In the genomic region with DNA sequence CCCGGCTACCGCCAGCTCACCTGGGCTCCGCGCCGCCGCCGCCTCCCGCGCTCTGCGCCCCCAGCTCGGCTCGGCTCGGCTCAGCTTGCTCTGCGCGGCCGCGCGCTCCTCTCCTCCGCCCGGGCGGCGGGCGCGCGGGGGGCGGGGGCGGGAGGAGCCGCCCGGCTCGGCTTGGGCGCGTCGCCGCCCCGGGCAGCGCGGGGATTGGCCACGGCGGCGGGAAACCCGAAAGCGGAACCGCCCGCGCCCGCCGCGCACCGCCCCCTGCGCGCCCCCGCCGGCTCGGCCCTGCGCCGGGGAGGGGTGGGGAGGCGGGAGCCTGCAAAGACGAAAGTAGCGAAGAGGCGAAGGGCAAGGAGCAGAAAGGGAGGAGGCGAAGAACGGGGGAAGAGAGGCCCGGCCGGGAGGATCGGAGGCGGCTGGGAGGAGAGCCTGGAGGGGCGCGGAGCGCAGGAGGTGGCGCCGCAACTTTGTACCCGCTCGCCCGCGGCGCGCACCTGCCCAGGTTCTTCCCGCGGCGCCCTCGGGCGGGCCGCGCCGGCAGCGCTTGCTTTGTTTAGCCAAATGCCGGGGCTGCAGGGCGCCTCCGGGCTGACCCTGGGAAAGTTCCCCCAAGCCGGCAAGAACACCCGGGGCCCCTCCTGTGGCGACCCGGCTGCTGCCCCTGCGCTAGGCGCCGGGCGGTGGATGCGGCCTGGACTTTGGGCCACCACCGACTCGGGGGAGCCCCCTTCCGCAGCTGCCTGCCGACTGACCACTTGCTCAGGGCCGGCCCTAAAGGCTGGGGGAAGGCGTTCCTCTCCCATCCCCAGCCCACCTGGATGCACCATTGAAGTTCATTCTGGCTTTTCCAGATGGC, we compare ENCODE assay signal across 8 cellular contexts. TPM values are rescaled to one million over a fixed set of nuclear protein-coding genes. Genes with fewer than 3 reads are reported as not detected.
DNase-seq lines count a peak whose midpoint lies in the region; FAIRE-seq and TF ChIP-seq lines count a peak whose summit lies in the region.

A gene (minus strand): TSS at position 92 of the 859 bp plus-strand sequence. CDS start 22,183 bp downstream, outside the sequence.

- peak within 1 kb of the TSS; percentile 52 for H3K23ac ChIP-seq in neuronal stem cell (ENCODE audit: low read depth, low read length, poor library complexity)

- no peak within 1 kb of the TSS for H4K8ac ChIP-seq in neuronal stem cell (ENCODE audit: low read depth, low read length)

- H2AK5ac ChIP-seq in neuronal stem cell (ENCODE audit: low read depth, low read length), result peak within 1 kb of the TSS; percentile 90

- H3K4me3 ChIP-seq in Loucy (ENCODE audit: low read length, poor library complexity, severe bottlenecking) (peak within 1 kb of the TSS; percentile 79), neuronal stem cell (ENCODE audit: low read length in 2 of 2) (peak within 1 kb of the TSS; percentile 91 to 99), subcutaneous abdominal adipose tissue (ENCODE audit: low read depth in 1 of 5, low read length in 5 of 5) (peak within 1 kb of the TSS; percentile 86 to 95 (median 88))

- H3K27ac ChIP-seq in neuronal stem cell (replicated peaks; ENCODE audit: low read length), result peak within 1 kb of the TSS; percentile 95
- peak within 1 kb of the TSS; percentile 62 for H3K27ac ChIP-seq in subcutaneous abdominal adipose tissue (ENCODE audit: low read depth, low read length)

- H3K9me3 ChIP-seq in ES-I3 (ENCODE audit: control insufficient read depth, insufficient read depth, low read length) (no peaks in the 10 kb centered on the region), Loucy (ENCODE audit: insufficient read depth, low read depth, low read length) (no peaks in the 10 kb centered on the region), neuronal stem cell (replicated peaks in 1 of 2; ENCODE audit: control insufficient read depth in 2 of 2, insufficient read depth in 1 of 2, low read depth in 1 of 2, low read length in 2 of 2) (no peaks in the 10 kb centered on the region), subcutaneous abdominal adipose tissue (ENCODE audit: control insufficient read depth in 5 of 5, low read length in 5 of 5) (no peaks in the 10 kb centered on the region)

- no peak within 1 kb of the TSS for H2BK12ac ChIP-seq in neuronal stem cell (ENCODE audit: low read length)

- peak within 1 kb of the TSS; percentile 75 for H2AFZ ChIP-seq in Loucy (ENCODE audit: low read length)
- H2AFZ ChIP-seq in neuronal stem cell (ENCODE audit: low read length), result peak within 1 kb of the TSS; percentile 94

- peak; percentile 40; the same call in 1 of the 2 replicates for TF ChIP-seq CTCF in Loucy (conservative IDR thresholded peaks at IDR 0.05; ENCODE audit: low read length)

- in situ Hi-C loops in SK-MEL-5 (cut with HindIII; ENCODE audit: low pct_unique_long_range_greater_than_20kb, low sequenced_read_pairs), result no loop called here

- no peak within 1 kb of the TSS for H4K91ac ChIP-seq in neuronal stem cell (ENCODE audit: low read depth, low read length, poor library complexity)

- DNase-seq in H4 (ENCODE audit: low spot score) (peak; percentile 54), SK-MEL-5 (ENCODE audit: low read depth, low spot score) (peak; percentile 84), frontal cortex (ENCODE audit: low spot score in 2 of 2) (peak; percentile 95 to 96), neuronal stem cell (ENCODE audit: low spot score) (peak; percentile 82)
- DNase-seq in activated naive CD4-positive, alpha-beta T cell (lab: John Stamatoyannopoulos, UW), result peak; percentile 53 to 88 (median 67)

- peak within 1 kb of the TSS; percentile 16 for H2BK15ac ChIP-seq in neuronal stem cell (ENCODE audit: low read length)

- WGBS in neuronal stem cell (ENCODE audit: extremely low coverage in 2 of 2, insufficient read length in 2 of 2, insufficient replicate concordance in 1 of 2), 2 donors, result no CpG with 5 or more reads among the region's 104 CpGs

- no peaks in the 10 kb centered on the region for H3K9me2 ChIP-seq in Loucy (replicated peaks; ENCODE audit: low read depth, low read length)

- H3K9ac ChIP-seq in ES-I3 (ENCODE audit: low read depth, low read length) (peak within 1 kb of the TSS; percentile 91), Loucy (ENCODE audit: low read depth, low read length, poor library complexity, severe bottlenecking) (peak within 1 kb of the TSS; percentile 89), neuronal stem cell (ENCODE audit: low read depth, low read length, poor library complexity) (peak within 1 kb of the TSS; percentile 98), subcutaneous abdominal adipose tissue (ENCODE audit: low read length in 5 of 5) (peak within 1 kb of the TSS; percentile 48 to 93 (median 86))

- peak within 1 kb of the TSS; percentile 23 for H3K4ac ChIP-seq in neuronal stem cell (ENCODE audit: low read length)

- H3K18ac ChIP-seq in neuronal stem cell (ENCODE audit: low read length), result peak within 1 kb of the TSS; percentile 97

- H3K14ac ChIP-seq in neuronal stem cell (ENCODE audit: low read length), result peak within 1 kb of the TSS; percentile 82

- H3K79me1 ChIP-seq in neuronal stem cell (ENCODE audit: low read depth, low read length), result peaks cover 9% of the 10 kb centered on the region

- H3K27me3 ChIP-seq in Loucy (ENCODE audit: insufficient read depth, low read length, poor library complexity, severe bottlenecking) (no peaks in the 10 kb centered on the region), neuronal stem cell (ENCODE audit: control insufficient read depth in 3 of 3, insufficient read depth in 3 of 3, low read depth in 1 of 3, low read length in 3 of 3) (no peaks in the 10 kb centered on the region), subcutaneous abdominal adipose tissue (ENCODE audit: control insufficient read depth in 5 of 5, insufficient read depth in 4 of 5, low read length in 5 of 5) (no peaks in the 10 kb centered on the region)

- peak within 1 kb of the TSS; percentile 93 for H2BK5ac ChIP-seq in neuronal stem cell (ENCODE audit: low read length)

- H3K4me2 ChIP-seq in Loucy (ENCODE audit: low read depth, low read length, poor library complexity, severe bottlenecking), result peak within 1 kb of the TSS; percentile 78
- H3K4me2 ChIP-seq in neuronal stem cell (ENCODE audit: insufficient read depth, low read length, poor library complexity, severe bottlenecking), result peak within 1 kb of the TSS; percentile 95

- H3F3A ChIP-seq in Loucy (ENCODE audit: low read depth), result peaks cover 4% of the 10 kb centered on the region; the same call in 1 of the 2 replicates

- H3K79me2 ChIP-seq in Loucy (ENCODE audit: insufficient read depth, low read length), result peaks cover 30% of the 10 kb centered on the region

- no peak for FAIRE-seq in frontal cortex (lab: Jason Lieb, UNC)

- no peak within 1 kb of the TSS for H2BK120ac ChIP-seq in neuronal stem cell (ENCODE audit: low read depth, low read length)

- H4K20me1 ChIP-seq in Loucy (ENCODE audit: insufficient read depth, low read length, poor library complexity, severe bottlenecking), result no peaks in the 10 kb centered on the region

- no peaks in the 10 kb centered on the region for H3K36me3 ChIP-seq in ES-I3 (ENCODE audit: insufficient read depth, low read length)
- no peaks in the 10 kb centered on the region for H3K36me3 ChIP-seq in Loucy (ENCODE audit: insufficient read depth, low read length)
- peaks cover 3 to 14% of the 10 kb centered on the region in 2 donors for H3K36me3 ChIP-seq in neuronal stem cell (replicated peaks in 1 of 2; ENCODE audit: control insufficient read depth in 2 of 2, insufficient read depth in 2 of 2, low read length in 2 of 2)
- peaks cover 0 to 4% (median 0%) of the 10 kb centered on the region in 5 donors for H3K36me3 ChIP-seq in subcutaneous abdominal adipose tissue (ENCODE audit: control insufficient read depth in 5 of 5, insufficient read depth in 5 of 5, low read length in 5 of 5)

- no peaks in the 10 kb centered on the region; the same call in 1 of the 2 replicates for H3K4me1 ChIP-seq in ES-I3 (ENCODE audit: insufficient read depth, low read length)
- peaks cover 19% of the 10 kb centered on the region for H3K4me1 ChIP-seq in Loucy (ENCODE audit: insufficient read depth, low read length, poor library complexity, severe bottlenecking)
- peaks cover 7% of the 10 kb centered on the region in 2 donors for H3K4me1 ChIP-seq in neuronal stem cell (ENCODE audit: control insufficient read depth in 2 of 2, insufficient read depth in 1 of 2, low read depth in 1 of 2, low read length in 2 of 2)
- H3K4me1 ChIP-seq in subcutaneous abdominal adipose tissue (ENCODE audit: control insufficient read depth in 5 of 5, insufficient read depth in 5 of 5, low read length in 5 of 5), result peaks cover 6 to 50% (median 46%) of the 10 kb centered on the region in 5 donors

RNA-seq across cellular contexts. Expression of the gene that starts here (rescaled TPM):
- total RNA-seq in H4 (2014; rRNA removed; shearing (Covaris generic)), result 3.2 and 4.1 TPM in 2 replicates
- total RNA-seq in SK-MEL-5 (2014; rRNA removed; shearing (Covaris generic)), result 9.1 and 9.8 TPM in 2 replicates
- 24.0 and 26.4 TPM in 2 replicates for polyA plus RNA-seq in SK-MEL-5 (2015; cell fraction: cytosol; rRNA removed)
- 18.1 and 29.0 TPM in 2 replicates for polyA plus RNA-seq in SK-MEL-5 (2015; cell fraction: nucleus; rRNA removed)
- total RNA-seq in frontal cortex, result 38.3 TPM
- polyA plus RNA-seq in neuronal stem cell (2013, experiment 1 of 2), result 24.5 TPM
- 24.3 TPM for polyA plus RNA-seq in neuronal stem cell (2013, experiment 2 of 2)

Comparison
In these comparisons a context has a peak if more than half of its experiments do, and no peak if none do; other contexts are left out.
1. Peak in every context shown above with its lines: DNase-seq, H3K4me3 ChIP-seq and H3K27ac ChIP-seq.